In genomic region chr7:97468491-97468890, GRCh38 we compare ENCODE assay signal across 10 cellular contexts.
"Had no signal": no experiment of that assay in that cellular context is flagged by ENCODE, and none has a peak within 500 bp of the region (broad histone marks: within the 10 kb centered on the region; RNA-seq: fewer than 3 reads in every experiment).

No MANE protein-coding gene starts in this region.

- H2AFZ ChIP-seq: GM23248, GM23338 had no signal

- H3K9me3 ChIP-seq: HAP-1 had no signal

- H3K4me2 ChIP-seq: GM23338 had no signal

- FAIRE-seq: H54 had no signal

- H3K9ac ChIP-seq: GM23248 had no signal

- H3K4me3 ChIP-seq: GM23248, GM23338, HAP-1 had no signal

- H3K36me3 ChIP-seq: HAP-1 had no signal

- DNase-seq: GM23248, GOT3, H7, H9, HCEC 1CT, HFFc6 had no signal

- H3K27ac ChIP-seq: GM23248 had no signal

- ATAC-seq: GM23338, HCT116 had no signal
